Comparison of ENCODE assay signal across 25 cellular contexts in genomic region chr15:38893920-38894259, GRCh38.
A peak's percentile ranks its signal among the peaks of the same experiment; 100 is the strongest.
DNase-seq lines count a peak whose midpoint lies in the region; ATAC-seq, FAIRE-seq and TF ChIP-seq lines count a peak whose summit lies in the region.
"Had no signal": no experiment of that assay in that cellular context is flagged by ENCODE, and none has a peak within 500 bp of the region (broad histone marks: within the 10 kb centered on the region; RNA-seq: fewer than 3 reads in every experiment).

No MANE protein-coding gene starts in this region.

- CTCF ChIA-PET in Calu3 (lab: Charles Lee): no interaction called here
- CTCF ChIA-PET in CD4-positive, alpha-beta T cell (lab: Charles Lee): no interaction called here

- no TSS peak for BruUV-seq in Calu3 (replicated peaks; lab: Mats Ljungman, UMichigan)

- peaks cover 8% of the 10 kb centered on the region for H3K36me3 Mint-ChIP-seq in Calu3 (ENCODE audit: insufficient read depth, unreplicated experiment)
- no peaks in the 10 kb centered on the region for H3K36me3 Mint-ChIP-seq in CD4-positive, alpha-beta T cell (ENCODE audit: low read depth)
- H3K36me3 Mint-ChIP-seq: CD4-positive, CD25-positive, alpha-beta regulatory T cell; stimulated activated memory B cell treated with anti-CD40 and anti-IgM and Interleukin-4, amounts not matched to agents 10 μg/mL and 1 μg/mL and 100 μg/mL, for 72 hours had no signal

- FAIRE-seq in kidney (lab: Jason Lieb, UNC): no peak
- FAIRE-seq: GM19239 had no signal

- H3K27me3 ChIP-seq in SJCRH30 (no peaks in the 10 kb centered on the region), skeletal muscle satellite cell (ENCODE audit: control insufficient read depth, insufficient read depth, low read length) (no peaks in the 10 kb centered on the region)
- H3K27me3 ChIP-seq in CD4-positive, alpha-beta T cell (ENCODE audit: control insufficient read depth, insufficient read depth, low read length): no peaks in the 10 kb centered on the region
- H3K27me3 ChIP-seq: MG63, neutrophil, suprapubic skin, vagina had no signal

- no peak for DNase-seq in Calu3
- no peak for DNase-seq in SJCRH30
- no peak for DNase-seq in kidney
- DNase-seq in CD4-positive, alpha-beta T cell: no peak
- no peak for DNase-seq in cortex of kidney (lab: John Stamatoyannopoulos, UW)
- DNase-seq: activated CD4-positive, alpha-beta T cell treated with anti-CD3 and anti-CD28 coated beads, Interleukin-2, amount 10 ng/mL, durations not matched to agents 24 days and 14 days; activated naive CD4-positive, alpha-beta T cell treated with anti-CD3 and anti-CD28 coated beads for 36 hours; activated T-cell treated with anti-CD3 and anti-CD28 coated beads, Interleukin-2, amount 50 U/mL, for 4 hours; CD4-positive, CD25-positive, alpha-beta regulatory T cell; islet precursor cell; MG63; NCI-H1417; NCI-H446 treated with DMSO at 0.1 percent for 48 hours; NK-92 treated with Interleukin-12 subunit alpha and Interleukin-12 subunit beta, amount 100 ng/mL, for 24 hours; T-helper 17 cell had no signal

- no peaks in the 10 kb centered on the region for H3K27me3 Mint-ChIP-seq in Calu3 (ENCODE audit: unreplicated experiment)
- H3K27me3 Mint-ChIP-seq in CD4-positive, alpha-beta T cell: peaks cover 13% of the 10 kb centered on the region
- H3K27me3 Mint-ChIP-seq: stimulated activated memory B cell treated with anti-CD40 and anti-IgM and Interleukin-4, amounts not matched to agents 10 μg/mL and 1 μg/mL and 100 μg/mL, for 72 hours had no signal

- H3K9me3 ChIP-seq in SJCRH30 (replicated peaks): peaks cover 8% of the 10 kb centered on the region; the same call in 1 of the 2 replicates
- no peaks in the 10 kb centered on the region for H3K9me3 ChIP-seq in kidney (ENCODE audit: control insufficient read depth in 1 of 2, low read length in 2 of 2)
- H3K9me3 ChIP-seq in skeletal muscle satellite cell (replicated peaks; ENCODE audit: low read length): no peaks in the 10 kb centered on the region
- H3K9me3 ChIP-seq in CD4-positive, alpha-beta T cell (ENCODE audit: control insufficient read depth, low read length): no peaks in the 10 kb centered on the region
- H3K9me3 ChIP-seq: neutrophil, suprapubic skin, vagina had no signal

- peak overlapping the region; percentile 63 for H3K27ac ChIP-seq in SJCRH30
- H3K27ac ChIP-seq in kidney (ENCODE audit: low read depth in 2 of 2, low read length in 2 of 2): peak overlapping the region; percentile 54 to 71
- H3K27ac ChIP-seq in CD4-positive, alpha-beta T cell (ENCODE audit: low read depth, low read length): no peak overlapping the region
- H3K27ac ChIP-seq: neutrophil, suprapubic skin, vagina had no signal

- TF ChIP-seq CTCF in Calu3 (IDR thresholded peaks at IDR 0.05; ENCODE audit: unreplicated experiment) (no peak), kidney (IDR thresholded peaks at IDR 0.05; ENCODE audit: borderline replicate concordance, extremely low read depth, insufficient read depth) (no peak)
- no peak for TF ChIP-seq CTCF in CD4-positive, alpha-beta T cell (IDR thresholded peaks at IDR 0.05)

- H3K4me2 ChIP-seq in skeletal muscle satellite cell (ENCODE audit: low read length): peak overlapping the region; percentile 41

- ATAC-seq in CD4-positive, alpha-beta T cell (ENCODE audit: poor library complexity): no peak
- ATAC-seq in GM18502 (IDR thresholded peaks at IDR 0.05; ENCODE audit: poor library complexity, unreplicated experiment) (no peak), GM19324 (IDR thresholded peaks at IDR 0.05; ENCODE audit: low FRiP score, unreplicated experiment) (no peak)
- ATAC-seq: activated T-cell treated with anti-CD3 and anti-CD28 coated beads, Interleukin-2, amount 50 U/mL, for 4 hours; stimulated activated memory B cell treated with anti-CD40 and anti-IgM and Interleukin-4, amounts not matched to agents 10 μg/mL and 1 μg/mL and 100 μg/mL, for 72 hours; T-helper 17 cell had no signal

- no peaks in the 10 kb centered on the region for H3K9me3 Mint-ChIP-seq in Calu3 (ENCODE audit: low read depth, unreplicated experiment)
- peaks cover 2% of the 10 kb centered on the region for H3K9me3 Mint-ChIP-seq in CD4-positive, alpha-beta T cell
- H3K9me3 Mint-ChIP-seq: activated CD4-positive, alpha-beta T cell treated with anti-CD3 and anti-CD28 coated beads, Interleukin-2, amount 10 ng/mL, durations not matched to agents 24 days and 14 days; activated naive CD4-positive, alpha-beta T cell treated with anti-CD3 and anti-CD28 coated beads for 36 hours; activated T-cell treated with anti-CD3 and anti-CD28 coated beads, Interleukin-2, amount 50 U/mL, for 4 hours; stimulated activated memory B cell treated with anti-CD40 and anti-IgM and Interleukin-4, amounts not matched to agents 10 μg/mL and 1 μg/mL and 100 μg/mL, for 72 hours had no signal

- peak overlapping the region; percentile 72 for H3K27ac Mint-ChIP-seq in Calu3 (ENCODE audit: unreplicated experiment)
- no peak overlapping the region for H3K27ac Mint-ChIP-seq in CD4-positive, alpha-beta T cell
- H3K27ac Mint-ChIP-seq: activated CD4-positive, alpha-beta T cell treated with anti-CD3 and anti-CD28 coated beads, Interleukin-2, amount 10 ng/mL, durations not matched to agents 24 days and 14 days; activated naive CD4-positive, alpha-beta T cell treated with anti-CD3 and anti-CD28 coated beads for 36 hours; CD4-positive, CD25-positive, alpha-beta regulatory T cell; dendritic cell treated with granulocyte-macrophage colony-stimulating factor and Interleukin-4, amounts not matched to agents 40 ng/mL and 50 ng/mL, for 4 days; stimulated activated memory B cell treated with anti-CD40 and anti-IgM and Interleukin-4, amounts not matched to agents 10 μg/mL and 1 μg/mL and 100 μg/mL, for 72 hours; T-helper 17 cell had no signal

- peaks cover 32% of the 10 kb centered on the region for H3K4me1 ChIP-seq in SJCRH30
- peaks cover 5 to 28% of the 10 kb centered on the region in 2 donors for H3K4me1 ChIP-seq in kidney (ENCODE audit: control insufficient read depth in 1 of 2, insufficient read depth in 1 of 2, low read depth in 1 of 2, low read length in 2 of 2)
- peaks cover 56% of the 10 kb centered on the region for H3K4me1 ChIP-seq in skeletal muscle satellite cell (ENCODE audit: control insufficient read depth, insufficient read depth, low read length)

- H3K4me3 ChIP-seq in SJCRH30 (no peak overlapping the region), kidney (ENCODE audit: low read length in 2 of 2) (no peak overlapping the region), skeletal muscle satellite cell (ENCODE audit: low read length) (peak overlapping the region; percentile 5)
- H3K4me3 ChIP-seq: lung, MG63, suprapubic skin, vagina had no signal

- H3K36me3 ChIP-seq in SJCRH30: no peaks in the 10 kb centered on the region
- H3K36me3 ChIP-seq in kidney (ENCODE audit: control insufficient read depth in 1 of 2, insufficient read depth in 2 of 2, low read length in 2 of 2): no peaks in the 10 kb centered on the region
- H3K36me3 ChIP-seq in skeletal muscle satellite cell (ENCODE audit: insufficient read depth, low read length): no peaks in the 10 kb centered on the region
- H3K36me3 ChIP-seq: MG63, neutrophil, suprapubic skin, vagina had no signal

- peaks cover 14% of the 10 kb centered on the region for H3K4me1 Mint-ChIP-seq in Calu3 (ENCODE audit: low read depth, unreplicated experiment)
- H3K4me1 Mint-ChIP-seq in CD4-positive, alpha-beta T cell (ENCODE audit: low read depth): no peaks in the 10 kb centered on the region
- H3K4me1 Mint-ChIP-seq: activated CD4-positive, alpha-beta T cell treated with anti-CD3 and anti-CD28 coated beads, Interleukin-2, amount 10 ng/mL, durations not matched to agents 24 days and 14 days; stimulated activated memory B cell treated with anti-CD40 and anti-IgM and Interleukin-4, amounts not matched to agents 10 μg/mL and 1 μg/mL and 100 μg/mL, for 72 hours; T-helper 17 cell had no signal

- POLR2A ChIA-PET in CD4-positive, alpha-beta T cell (lab: Charles Lee): no interaction called here

- H3K4me3 Mint-ChIP-seq in Calu3 (ENCODE audit: low read depth, unreplicated experiment): no peak overlapping the region
- H3K4me3 Mint-ChIP-seq in CD4-positive, alpha-beta T cell: no peak overlapping the region
- H3K4me3 Mint-ChIP-seq: activated CD4-positive, alpha-beta T cell treated with anti-CD3 and anti-CD28 coated beads, Interleukin-2, amount 10 ng/mL, durations not matched to agents 24 days and 14 days; activated naive CD4-positive, alpha-beta T cell treated with anti-CD3 and anti-CD28 coated beads for 36 hours; activated T-cell treated with anti-CD3 and anti-CD28 coated beads, Interleukin-2, amount 50 U/mL, for 4 hours; CD4-positive, CD25-positive, alpha-beta regulatory T cell; dendritic cell treated with granulocyte-macrophage colony-stimulating factor and Interleukin-4, amounts not matched to agents 40 ng/mL and 50 ng/mL, for 4 days; stimulated activated memory B cell treated with anti-CD40 and anti-IgM and Interleukin-4, amounts not matched to agents 10 μg/mL and 1 μg/mL and 100 μg/mL, for 72 hours; T-helper 17 cell had no signal

- H3K9ac ChIP-seq in kidney (ENCODE audit: low read length in 2 of 2): no peak overlapping the region
- H3K9ac ChIP-seq in skeletal muscle satellite cell (ENCODE audit: low read depth, low read length): peak overlapping the region; percentile 80

- intact Hi-C loops in Calu3 (cut with micrococcal nuclease; ENCODE audit: unreplicated experiment) (no loop called here), kidney (cut with DNase I) (no loop called here)
- intact Hi-C loops in CD4-positive, alpha-beta T cell (cut with DNase I, micrococcal nuclease): no loop called here
